Comparison of ENCODE assay signal across 13 cellular contexts in the genomic region with DNA sequence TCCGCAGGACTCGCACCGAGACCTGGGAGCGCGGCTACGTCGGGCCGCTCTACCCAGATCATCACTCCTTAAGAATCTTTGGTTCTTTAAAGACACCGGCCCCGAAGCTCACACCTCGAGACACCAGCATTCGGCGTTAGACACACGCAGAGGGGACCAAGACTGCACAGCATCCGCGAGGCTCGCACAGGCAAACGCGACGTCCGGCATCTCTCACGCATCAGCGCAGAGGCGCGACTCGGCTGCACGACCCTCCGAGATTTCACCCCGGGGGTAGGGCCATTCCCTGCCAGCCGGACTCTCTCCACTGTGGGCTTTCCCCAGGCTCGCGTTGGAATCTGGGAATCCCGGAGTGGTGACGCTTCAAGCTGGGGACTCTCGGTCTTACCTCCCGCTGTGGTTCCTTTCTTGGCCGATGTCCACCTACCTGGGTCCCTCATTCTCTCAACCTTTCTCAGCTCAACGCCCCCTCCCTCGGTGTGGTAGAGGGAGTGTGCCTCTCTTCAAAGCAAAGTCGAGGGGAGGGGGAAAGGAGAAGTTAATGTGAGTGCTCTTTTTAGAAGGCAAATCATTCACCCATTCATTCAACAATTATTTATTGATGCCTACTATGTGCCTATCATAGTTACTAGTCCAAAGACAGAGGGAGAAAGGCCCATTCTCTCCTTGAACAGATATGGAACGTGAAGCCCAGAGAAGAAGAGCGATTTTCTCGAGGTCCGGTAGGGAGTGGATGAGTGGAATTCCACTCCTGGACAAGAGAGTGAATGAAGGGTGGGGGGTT. TPM values are rescaled to one million over a fixed set of nuclear protein-coding genes. Genes with fewer than 3 reads are reported as not detected.
A peak's percentile ranks its signal among the peaks of the same experiment; 100 is the strongest.
DNase-seq lines count a peak whose midpoint lies in the region; ATAC-seq and TF ChIP-seq lines count a peak whose summit lies in the region.
"Had no signal": no experiment of that assay in that cellular context is flagged by ENCODE, and none has a peak within 500 bp of the region (broad histone marks: within the 10 kb centered on the region; RNA-seq: fewer than 3 reads in every experiment).

No MANE protein-coding gene starts in this region.

- WGBS in spleen, 5 donors: 3 to 9% (median 5%) methylated on average over 31 to 44 of the region's 44 CpGs
- 3 to 5% methylated on average over 15 to 44 of the region's 44 CpGs for WGBS in testis, 2 donors
- WGBS in adrenal gland, 4 donors: 4 to 11% (median 4%) methylated on average over 25 to 44 of the region's 44 CpGs

- intact Hi-C loops in activated B cell treated with CpG ODN at 0.5 μM for 24 hours (cut with micrococcal nuclease): no loop called here
- intact Hi-C loops in spleen (cut with DNase I; ENCODE audit: low total_unique reads): no loop called here
- intact Hi-C loops in testis (cut with DNase I; ENCODE audit: low total_unique reads): loop anchor here (10.0 kb wide), 1 partner anchor 125 kb away; no protein-coding TSS in a partner anchor
- intact Hi-C loops in adrenal gland (cut with DNase I): no loop called here
- intact Hi-C loops in PC-9 (cut with micrococcal nuclease; ENCODE audit: unreplicated experiment): no loop called here

- H3K36me3 ChIP-seq in spleen (no peaks in the 10 kb centered on the region), testis (ENCODE audit: low read depth, missing control alignments) (no peaks in the 10 kb centered on the region), adrenal gland (replicated peaks in 1 of 2) (no peaks in the 10 kb centered on the region), PC-9 (ENCODE audit: low read depth) (no peaks in the 10 kb centered on the region)
- H3K36me3 ChIP-seq: colonic mucosa had no signal

- BruUV-seq in PC-9 (replicated peaks; lab: Mats Ljungman, UMichigan): no TSS peak

- peak; percentile 52 for DNase-seq in activated CD8-positive, alpha-beta memory T cell treated with anti-CD3 and anti-CD28 coated beads for 24 hours
- no peak for DNase-seq in activated CD8-positive, alpha-beta memory T cell treated with anti-CD3 and anti-CD28 coated beads, Interleukin-2, amount 10 ng/mL, durations not matched to agents 7 days and 5 days
- no peak for DNase-seq in activated B cell treated with CpG ODN at 0.5 μM for 24 hours
- peak; percentile 66 for DNase-seq in spleen
- DNase-seq in testis: no peak
- no peak for DNase-seq in adrenal gland
- DNase-seq in PC-9: no peak
- DNase-seq: activated effector memory CD4-positive, alpha-beta T cell treated with anti-CD3 and anti-CD28 coated beads, Interleukin-2, amount 50 U/mL, for 16 hours; colonic mucosa; NCI-H1694 treated with DMSO at 0.1 percent for 48 hours; stimulated activated naive CD4-positive, alpha-beta T cell treated with Interleukin-2 at 50 U/mL for 16 hours had no signal

- peaks cover 19% of the 10 kb centered on the region for H3K4me1 Mint-ChIP-seq in activated CD8-positive, alpha-beta memory T cell treated with anti-CD3 and anti-CD28 coated beads, Interleukin-2, amount 10 ng/mL, durations not matched to agents 7 days and 5 days
- H3K4me1 Mint-ChIP-seq in activated B cell treated with CpG ODN at 0.5 μM for 24 hours: peaks cover 54% of the 10 kb centered on the region

- no peaks in the 10 kb centered on the region for H3K9me2 ChIP-seq in PC-9 (ENCODE audit: insufficient read depth)

- H3K9me3 ChIP-seq in iPS-18c (ENCODE audit: control insufficient read depth, insufficient read depth, low read length): peaks cover 2% of the 10 kb centered on the region
- H3K9me3 ChIP-seq in spleen: no peaks in the 10 kb centered on the region
- H3K9me3 ChIP-seq in testis: no peaks in the 10 kb centered on the region
- H3K9me3 ChIP-seq in adrenal gland (replicated peaks in 1 of 3): no peaks in the 10 kb centered on the region
- no peaks in the 10 kb centered on the region for H3K9me3 ChIP-seq in PC-9 (ENCODE audit: insufficient read depth, low read depth)
- H3K9me3 ChIP-seq: colonic mucosa had no signal

- H3K79me2 ChIP-seq in PC-9 (ENCODE audit: low read depth): no peaks in the 10 kb centered on the region

- H3K4me3 ChIP-seq in iPS-18c (ENCODE audit: insufficient read depth, low read depth, low read length): peak overlapping the region; percentile 25
- H3K4me3 ChIP-seq in spleen: peak overlapping the region in 1 of 8 donors; percentile 57
- H3K4me3 ChIP-seq in testis: no peak overlapping the region
- H3K4me3 ChIP-seq in adrenal gland: no peak overlapping the region
- no peak overlapping the region for H3K4me3 ChIP-seq in PC-9
- H3K4me3 ChIP-seq: colonic mucosa had no signal

- H3K36me3 Mint-ChIP-seq in activated CD8-positive, alpha-beta memory T cell treated with anti-CD3 and anti-CD28 coated beads, Interleukin-2, amount 10 ng/mL, durations not matched to agents 7 days and 5 days: no peaks in the 10 kb centered on the region
- H3K36me3 Mint-ChIP-seq in activated B cell treated with CpG ODN at 0.5 μM for 24 hours (ENCODE audit: low read depth): no peaks in the 10 kb centered on the region

- H3K9me3 Mint-ChIP-seq in activated CD8-positive, alpha-beta memory T cell treated with anti-CD3 and anti-CD28 coated beads, Interleukin-2, amount 10 ng/mL, durations not matched to agents 7 days and 5 days (ENCODE audit: low read depth): no peaks in the 10 kb centered on the region
- no peaks in the 10 kb centered on the region for H3K9me3 Mint-ChIP-seq in activated B cell treated with CpG ODN at 0.5 μM for 24 hours

- H3K4me1 ChIP-seq in spleen (peaks cover 28 to 85% (median 66%) of the 10 kb centered on the region in 6 donors), testis (peaks cover 26% of the 10 kb centered on the region), adrenal gland (replicated peaks in 1 of 2) (peaks cover 0 to 26% of the 10 kb centered on the region in 2 donors), PC-9 (replicated peaks; ENCODE audit: insufficient read depth) (no peaks in the 10 kb centered on the region)

- H3K27me3 Mint-ChIP-seq in activated CD8-positive, alpha-beta memory T cell treated with anti-CD3 and anti-CD28 coated beads, Interleukin-2, amount 10 ng/mL, durations not matched to agents 7 days and 5 days: peaks cover 95% of the 10 kb centered on the region
- H3K27me3 Mint-ChIP-seq in activated B cell treated with CpG ODN at 0.5 μM for 24 hours: peaks cover 79% of the 10 kb centered on the region

- no peak overlapping the region for H2AFZ ChIP-seq in PC-9

- no peak overlapping the region for H3K4me3 Mint-ChIP-seq in activated CD8-positive, alpha-beta memory T cell treated with anti-CD3 and anti-CD28 coated beads, Interleukin-2, amount 10 ng/mL, durations not matched to agents 7 days and 5 days
- H3K4me3 Mint-ChIP-seq in activated B cell treated with CpG ODN at 0.5 μM for 24 hours: peak overlapping the region; percentile 69

- peaks cover 40 to 100% (median 100%) of the 10 kb centered on the region in 7 donors for H3K27me3 ChIP-seq in spleen (replicated peaks in 1 of 7)
- H3K27me3 ChIP-seq in testis: no peaks in the 10 kb centered on the region
- peaks cover 96% of the 10 kb centered on the region for H3K27me3 ChIP-seq in adrenal gland
- peaks cover 61% of the 10 kb centered on the region for H3K27me3 ChIP-seq in PC-9 (ENCODE audit: insufficient read depth, low read depth)

- ATAC-seq in activated CD8-positive, alpha-beta memory T cell treated with anti-CD3 and anti-CD28 coated beads, Interleukin-2, amount 10 ng/mL, durations not matched to agents 7 days and 5 days: no peak
- no peak for ATAC-seq in activated B cell treated with CpG ODN at 0.5 μM for 24 hours (ENCODE audit: low read depth)

- CTCF ChIA-PET in activated CD8-positive, alpha-beta memory T cell treated with anti-CD3 and anti-CD28 coated beads, Interleukin-2, amount 10 ng/mL, durations not matched to agents 7 days and 5 days (lab: Charles Lee): no interaction called here
- CTCF ChIA-PET in activated B cell treated with CpG ODN at 0.5 μM for 24 hours (lab: Charles Lee) (interaction anchor here (0.6 kb wide), 1 partner anchor 89 kb away, joined by 3 read pairs; no protein-coding TSS in a partner anchor), PC-9 (lab: Charles Lee) (no interaction called here)

- H3K4me2 ChIP-seq in PC-9: no peak overlapping the region

- TF ChIP-seq POLR2A in spleen (IDR thresholded peaks at IDR 0.05) (no peak), testis (IDR thresholded peaks at IDR 0.05) (no peak), adrenal gland (IDR thresholded peaks at IDR 0.05) (no peak)

- H3K27ac ChIP-seq in spleen (no peak overlapping the region), testis (no peak overlapping the region), adrenal gland (no peak overlapping the region), PC-9 (no peak overlapping the region)
- H3K27ac ChIP-seq: colonic mucosa had no signal

- no peaks in the 10 kb centered on the region for H3F3A ChIP-seq in PC-9 (ENCODE audit: insufficient read depth, low read depth)

- H3K27ac Mint-ChIP-seq in activated CD8-positive, alpha-beta memory T cell treated with anti-CD3 and anti-CD28 coated beads, Interleukin-2, amount 10 ng/mL, durations not matched to agents 7 days and 5 days: no peak overlapping the region
- H3K27ac Mint-ChIP-seq in activated B cell treated with CpG ODN at 0.5 μM for 24 hours: no peak overlapping the region

- no peaks in the 10 kb centered on the region for H4K20me1 ChIP-seq in PC-9 (ENCODE audit: insufficient read depth)

- no peak for TF ChIP-seq CTCF in activated B cell treated with CpG ODN at 0.5 μM for 24 hours (IDR thresholded peaks at IDR 0.05)
- TF ChIP-seq CTCF in spleen (IDR thresholded peaks at IDR 0.05 in 8 of 11, conservative IDR thresholded peaks at IDR 0.05 in 3 of 11): no peak
- TF ChIP-seq CTCF in testis (IDR thresholded peaks at IDR 0.05): no peak
- no peak for TF ChIP-seq CTCF in adrenal gland (IDR thresholded peaks at IDR 0.05)
- no peak for TF ChIP-seq CTCF in PC-9 (conservative IDR thresholded peaks at IDR 0.05)

- POLR2A ChIA-PET in activated B cell treated with CpG ODN at 0.5 μM for 24 hours (lab: Charles Lee): no interaction called here
- POLR2A ChIA-PET in PC-9 (lab: Charles Lee; ENCODE audit: unreplicated experiment): no interaction called here

RNA-seq across cellular contexts. Expression of gene HAND1, which starts 1.3 kb away (rescaled TPM):
- total RNA-seq in activated CD8-positive, alpha-beta memory T cell treated with anti-CD3 and anti-CD28 coated beads, Interleukin-2, amount 10 ng/mL, durations not matched to agents 7 days and 5 days: not detected
- total RNA-seq in activated B cell treated with CpG ODN at 0.5 μM for 24 hours: not detected in 2 replicates
- total RNA-seq in spleen: not detected
- not detected for polyA plus RNA-seq in spleen
- not detected for total RNA-seq in testis
- polyA plus RNA-seq in testis (ENCODE audit: insufficient read depth, low read depth, low replicate concordance): 0.24 TPM
- 1 to 10 TPM in 3 of 8 donors, not detected in 5; 3.8 to 6.8 (median 5.6) TPM for total RNA-seq in adrenal gland
- 1 to 10 TPM; 1.3 to 2.4 (median 1.4) TPM for polyA plus RNA-seq in adrenal gland
- not detected in 2 replicates for total RNA-seq in PC-9 (2021)
- total RNA-seq: OCI-LY7 had no signal

RNA-seq across cellular contexts. Expression of gene SAP30L, which starts 33.6 kb away (rescaled TPM):
- 10 to 100 TPM; 40.3 to 42.7 TPM for total RNA-seq in activated CD8-positive, alpha-beta memory T cell treated with anti-CD3 and anti-CD28 coated beads, Interleukin-2, amount 10 ng/mL, durations not matched to agents 7 days and 5 days
- total RNA-seq in activated B cell treated with CpG ODN at 0.5 μM for 24 hours: 26.4 and 28.9 TPM in 2 replicates
- 10 to 100 TPM; 28.8 to 43.5 (median 36.7) TPM for total RNA-seq in spleen
- polyA plus RNA-seq in spleen: 10 to 100 TPM; 17.4 to 21.6 (median 19.4) TPM
- total RNA-seq in testis: 10 to 100 TPM; 53.7 to 56.9 TPM
- polyA plus RNA-seq in testis (ENCODE audit: insufficient read depth, low read depth, low replicate concordance): 70.9 TPM
- total RNA-seq in adrenal gland: 10 to 100 TPM; 22.5 to 42.2 (median 35.8) TPM
- 10 to 100 TPM; 36.2 to 65.1 (median 44.8) TPM for polyA plus RNA-seq in adrenal gland
- 42.8 and 53.0 TPM in 2 replicates for total RNA-seq in PC-9 (2021)

Comparison
In these comparisons a context has a peak if more than half of its experiments do, and no peak if none do; other contexts are left out.
1. DNase-seq: peak in activated CD8-positive, alpha-beta memory T cell treated with anti-CD3 and anti-CD28 coated beads for 24 hours (single experiment) and spleen (single experiment); none in activated CD8-positive, alpha-beta memory T cell treated with anti-CD3 and anti-CD28 coated beads, Interleukin-2, amount 10 ng/mL, durations not matched to agents 7 days and 5 days (single experiment), activated B cell treated with CpG ODN at 0.5 μM for 24 hours (single experiment), testis (single experiment), adrenal gland (0 of 7) and PC-9 (0 of 2).